ENCODE assay signal across 21 cellular contexts in genomic region chr6:159837141-159837490, GRCh38. TPM values are rescaled to one million over a fixed set of nuclear protein-coding genes. Genes with fewer than 3 reads are reported as not detected.
"Had no signal": no experiment of that assay in that cellular context is flagged by ENCODE, and none has a peak within 500 bp of the region (broad histone marks: within the 10 kb centered on the region; RNA-seq: fewer than 3 reads in every experiment).

No MANE protein-coding gene starts in this region.

- ATAC-seq: right lobe of liver had no signal

- H3K27ac ChIP-seq: gastroesophageal sphincter, left lung, right lobe of liver, stomach had no signal

- H3K4me1 ChIP-seq: gastroesophageal sphincter, left lung, right lobe of liver, stomach had no signal

- H3K9me3 Mint-ChIP-seq: activated B cell treated with CpG ODN at 0.5 μM for 24 hours; activated naive CD8-positive, alpha-beta T cell treated with anti-CD3 and anti-CD28 coated beads, Interleukin-2, amount 10 ng/mL, durations not matched to agents 7 days and 5 days; endodermal cell; nephron had no signal

- H3K36me3 ChIP-seq: gastroesophageal sphincter, left lung, right lobe of liver, stomach had no signal

- H3K4me1 Mint-ChIP-seq: activated B cell treated with CpG ODN at 0.5 μM for 24 hours had no signal

- H3K36me3 Mint-ChIP-seq: activated naive CD8-positive, alpha-beta T cell treated with anti-CD3 and anti-CD28 coated beads, Interleukin-2, amount 10 ng/mL, durations not matched to agents 7 days and 5 days had no signal

- H3K4me3 ChIP-seq: gastroesophageal sphincter, left lung, right lobe of liver, stomach had no signal

- H3K9me3 ChIP-seq: gastroesophageal sphincter, left lung, right lobe of liver, stomach had no signal

- H3K27ac Mint-ChIP-seq: activated B cell treated with CpG ODN at 0.5 μM for 24 hours; activated naive CD8-positive, alpha-beta T cell treated with anti-CD3 and anti-CD28 coated beads, Interleukin-2, amount 10 ng/mL, durations not matched to agents 7 days and 5 days; endodermal cell; progenitor cell of endocrine pancreas had no signal

- DNase-seq: activated B cell treated with CpG ODN at 0.5 μM for 24 hours; activated CD4-positive, alpha-beta T cell treated with anti-CD3 and anti-CD28 coated beads for 48 hours; activated CD8-positive, alpha-beta memory T cell treated with anti-CD3 and anti-CD28 coated beads, Interleukin-2, amount 50 U/mL, for 48 hours; activated naive CD4-positive, alpha-beta T cell; activated naive CD8-positive, alpha-beta T cell treated with anti-CD3 and anti-CD28 coated beads, Interleukin-2, amount 10 ng/mL, durations not matched to agents 7 days and 5 days; dorsolateral prefrontal cortex; endodermal cell; erythroblast; islet precursor cell; left lung; right lobe of liver; stimulated activated CD4-positive, alpha-beta T cell treated with anti-CD3 and anti-CD28 coated beads, Interleukin-1b, Interleukin-23, amount 100 ng/mL, for 48 hours; stomach; T-helper 2 cell had no signal

- H3K4me3 Mint-ChIP-seq: activated B cell treated with CpG ODN at 0.5 μM for 24 hours; activated naive CD8-positive, alpha-beta T cell treated with anti-CD3 and anti-CD28 coated beads, Interleukin-2, amount 10 ng/mL, durations not matched to agents 7 days and 5 days; endodermal cell had no signal

- H3K27me3 Mint-ChIP-seq: progenitor cell of endocrine pancreas had no signal

- H3K27me3 ChIP-seq: dorsolateral prefrontal cortex, gastroesophageal sphincter, left lung, right lobe of liver had no signal

RNA-seq across cellular contexts. Expression of gene PNLDC1, which starts 37.0 kb away (rescaled TPM):
- total RNA-seq: endodermal cell, occipital lobe, progenitor cell of endocrine pancreas, urinary bladder had no signal

RNA-seq across cellular contexts. Expression of gene MAS1, which starts 53.7 kb away (rescaled TPM):
- total RNA-seq: activated B cell treated with CpG ODN at 0.5 μM for 24 hours; activated naive CD8-positive, alpha-beta T cell treated with anti-CD3 and anti-CD28 coated beads, Interleukin-2, amount 10 ng/mL, durations not matched to agents 7 days and 5 days; astrocyte; bronchial epithelial cell; endodermal cell; gastroesophageal sphincter; occipital lobe; progenitor cell of endocrine pancreas; right lobe of liver had no signal
